15 cellular contexts compared by ENCODE assay signal in genomic region chr12:131137836-131138637, GRCh38.
DNase-seq lines count a peak whose midpoint lies in the region; ATAC-seq and TF ChIP-seq lines count a peak whose summit lies in the region.
"Had no signal": no experiment of that assay in that cellular context is flagged by ENCODE, and none has a peak within 500 bp of the region (broad histone marks: within the 10 kb centered on the region; RNA-seq: fewer than 3 reads in every experiment).

No MANE protein-coding gene starts in this region.

- CTCF ChIA-PET in Panc1 (lab: Charles Lee): interaction anchor here (0.6 kb wide), 1 partner anchor 598 kb away, joined by 3 read pairs; no protein-coding TSS in a partner anchor

- H3K9me3 ChIP-seq in Panc1 (ENCODE audit: control insufficient read depth, insufficient read depth, low read depth, low read length) (no peaks in the 10 kb centered on the region), gastroesophageal sphincter (no peaks in the 10 kb centered on the region)
- H3K9me3 ChIP-seq: ascending aorta had no signal

- H3K4me3 ChIP-seq in Panc1 (ENCODE audit: low read depth in 2 of 2, low read length in 2 of 2) (no peak overlapping the region), gastroesophageal sphincter (no peak overlapping the region)
- H3K4me3 ChIP-seq: ascending aorta, PC-9 had no signal

- H3K36me3 ChIP-seq in Panc1 (ENCODE audit: control insufficient read depth, insufficient read depth, low read length): no peaks in the 10 kb centered on the region
- H3K36me3 ChIP-seq in gastroesophageal sphincter: peaks cover 0 to 54% of the 10 kb centered on the region in 2 donors
- H3K36me3 ChIP-seq: ascending aorta had no signal

- POLR2A ChIA-PET in Panc1 (lab: Charles Lee): no interaction called here

- WGBS in gastroesophageal sphincter (ENCODE audit: low coverage in 1 of 2), 2 donors: 73 to 76% methylated on average over 3 to 5 of the region's 28 CpGs

- H3K4me1 ChIP-seq in Panc1 (ENCODE audit: control insufficient read depth, insufficient read depth, low read length): no peaks in the 10 kb centered on the region
- H3K4me1 ChIP-seq in gastroesophageal sphincter: peaks cover 0 to 6% (median 0%) of the 10 kb centered on the region in 3 donors
- H3K4me1 ChIP-seq: ascending aorta had no signal

- H3K27ac ChIP-seq in Panc1 (ENCODE audit: low read length) (no peak overlapping the region), gastroesophageal sphincter (no peak overlapping the region)
- H3K27ac ChIP-seq: 22Rv1, ascending aorta, HL-60, PC-9 had no signal

- in situ Hi-C loops in Panc1 (cut with HindIII; ENCODE audit: low pct_unique_long_range_greater_than_20kb, low sequenced_read_pairs): no loop called here

- H3K27me3 ChIP-seq in Panc1 (ENCODE audit: control insufficient read depth, insufficient read depth, low read length) (no peaks in the 10 kb centered on the region), gastroesophageal sphincter (no peaks in the 10 kb centered on the region)
- H3K27me3 ChIP-seq: ascending aorta had no signal

- BruUV-seq in Panc1 (replicated peaks; lab: Mats Ljungman, UMichigan): no TSS peak

- no peak for TF ChIP-seq EP300 in gastroesophageal sphincter (IDR thresholded peaks at IDR 0.05)

- DNase-seq in DMS 273 (lab: John Stamatoyannopoulos, UW; ENCODE audit: unreplicated experiment) (peak; percentile 45), DMS 273 treated with DMSO at 0.1 percent for 48 hours (lab: John Stamatoyannopoulos, UW) (no peak), Panc1 (ENCODE audit: low read depth, low spot score) (no peak), renal cortical epithelial cell (ENCODE audit: low read depth) (peak; percentile 18), COLO668 (lab: John Stamatoyannopoulos, UW; ENCODE audit: unreplicated experiment) (no peak)
- DNase-seq in activated CD4-positive, CD25-positive, alpha-beta regulatory T cell treated with anti-CD3 and anti-CD28 coated beads, Interleukin-2, amount 50 U/mL, for 72 hours: no peak
- DNase-seq: activated T-cell treated with anti-CD3 and anti-CD28 coated beads for 4 hours; NCI-H146; PC-9; stimulated activated naive CD4-positive, alpha-beta T cell had no signal

- TF ChIP-seq CTCF in Panc1 (IDR thresholded peaks at IDR 0.05): no peak
- TF ChIP-seq CTCF in gastroesophageal sphincter (IDR thresholded peaks at IDR 0.05): no peak

- peak; percentile 67 for ATAC-seq in Panc1
- peak; percentile 24 for ATAC-seq in gastroesophageal sphincter
- no peak for ATAC-seq in HG03378 (IDR thresholded peaks at IDR 0.05; ENCODE audit: unreplicated experiment)

- no peak for TF ChIP-seq POLR2A in gastroesophageal sphincter (IDR thresholded peaks at IDR 0.05)

- intact Hi-C loops in Panc1 (cut with micrococcal nuclease; ENCODE audit: unreplicated experiment): no loop called here

Comparison
In these comparisons a context has a peak if more than half of its experiments do, and no peak if none do; other contexts are left out.
1. DNase-seq: peak in DMS 273 (single experiment) and renal cortical epithelial cell (single experiment); none in DMS 273 treated with DMSO at 0.1 percent for 48 hours (single experiment), Panc1 (single experiment), activated CD4-positive, CD25-positive, alpha-beta regulatory T cell treated with anti-CD3 and anti-CD28 coated beads, Interleukin-2, amount 50 U/mL, for 72 hours (single experiment) and COLO668 (single experiment).